Comparison of ENCODE assay signal across 8 cellular contexts in genomic region chr1:38183747-38184146, GRCh38.
"Had no signal": no experiment of that assay in that cellular context is flagged by ENCODE, and none has a peak within 500 bp of the region (broad histone marks: within the 10 kb centered on the region; RNA-seq: fewer than 3 reads in every experiment).

No MANE protein-coding gene starts in this region.

- H3K9ac ChIP-seq: GM23248 had no signal

- H2AFZ ChIP-seq: GM23248 had no signal

- H3K27ac ChIP-seq: GM23248, HL-60 had no signal

- DNase-seq: GM23248, GOT3, HCEC 1CT, IMR-90, KG1 had no signal

- H3K4me3 Mint-ChIP-seq: H9 had no signal

- H3K4me3 ChIP-seq: GM23248, K562 had no signal
